In genomic region chr3:65625310-65625709, GRCh38 we compare ENCODE assay signal across 22 cellular contexts.
"Had no signal": no experiment of that assay in that cellular context is flagged by ENCODE, and none has a peak within 500 bp of the region (broad histone marks: within the 10 kb centered on the region; RNA-seq: fewer than 3 reads in every experiment).

No MANE protein-coding gene starts in this region.

- H3K9me3 ChIP-seq: pancreas, transverse colon, vagina had no signal

- H3K27ac Mint-ChIP-seq: activated naive CD4-positive, alpha-beta T cell treated with anti-CD3 and anti-CD28 coated beads, Interleukin-2, amount 10 ng/mL, durations not matched to agents 7 days and 5 days; activated T-helper 17 cell treated with anti-CD3 and anti-CD28 coated beads, Interleukin-2, amount 50 U/mL, for 72 hours; endodermal cell; immature natural killer cell; naive thymus-derived CD8-positive, alpha-beta T cell; T-cell had no signal

- H3K36me3 ChIP-seq: pancreas, transverse colon, vagina had no signal

- H3K4me3 ChIP-seq: pancreas, transverse colon, vagina had no signal

- H3K27me3 ChIP-seq: pancreas, transverse colon, vagina had no signal

- H3K27me3 Mint-ChIP-seq: activated naive CD4-positive, alpha-beta T cell treated with anti-CD3 and anti-CD28 coated beads, Interleukin-2, amount 10 ng/mL, durations not matched to agents 7 days and 5 days; activated T-helper 17 cell treated with anti-CD3 and anti-CD28 coated beads, Interleukin-2, amount 50 U/mL, for 72 hours; T-cell had no signal

- H3K9me3 Mint-ChIP-seq: activated naive CD4-positive, alpha-beta T cell treated with anti-CD3 and anti-CD28 coated beads, Interleukin-2, amount 10 ng/mL, durations not matched to agents 7 days and 5 days; endodermal cell had no signal

- ATAC-seq: activated CD4-positive, CD25-positive, alpha-beta regulatory T cell treated with anti-CD3 and anti-CD28 coated beads, Interleukin-2, amount 50 U/mL, for 24 hours; activated T-helper 17 cell treated with anti-CD3 and anti-CD28 coated beads, Interleukin-2, amount 50 U/mL, for 72 hours; left colon; naive thymus-derived CD8-positive, alpha-beta T cell; pancreas; T-cell had no signal

- H3K4me3 Mint-ChIP-seq: activated naive CD4-positive, alpha-beta T cell treated with anti-CD3 and anti-CD28 coated beads, Interleukin-2, amount 10 ng/mL, durations not matched to agents 7 days and 5 days; activated T-helper 17 cell treated with anti-CD3 and anti-CD28 coated beads, Interleukin-2, amount 50 U/mL, for 72 hours; endodermal cell; immature natural killer cell; naive thymus-derived CD8-positive, alpha-beta T cell; T-cell had no signal

- H3K27ac ChIP-seq: pancreas, transverse colon, vagina had no signal

- DNase-seq: activated naive CD4-positive, alpha-beta T cell treated with anti-CD3 and anti-CD28 coated beads, Interleukin-2, amount 10 ng/mL, durations not matched to agents 7 days and 5 days; endodermal cell; erythroblast; immature natural killer cell; left colon; mammary epithelial cell; naive thymus-derived CD8-positive, alpha-beta T cell; pancreas; retina; small intestine; stimulated activated CD4-positive, alpha-beta T cell treated with anti-CD3 and anti-CD28 coated beads, Interleukin-4, amount 100 ng/mL, for 4 hours; stimulated activated CD8-positive, alpha-beta memory T cell treated with anti-CD3 and anti-CD28 coated beads, Interleukin-4, amount 100 ng/mL, for 48 hours; stimulated activated naive CD4-positive, alpha-beta T cell treated with Interleukin-2 at 50 U/mL for 16 hours; substantia nigra; T-cell; T-helper 9 cell; transverse colon had no signal

- H3K36me3 Mint-ChIP-seq: activated naive CD4-positive, alpha-beta T cell treated with anti-CD3 and anti-CD28 coated beads, Interleukin-2, amount 10 ng/mL, durations not matched to agents 7 days and 5 days; immature natural killer cell; naive thymus-derived CD8-positive, alpha-beta T cell; T-cell had no signal

- H3K4me1 Mint-ChIP-seq: activated naive CD4-positive, alpha-beta T cell treated with anti-CD3 and anti-CD28 coated beads, Interleukin-2, amount 10 ng/mL, durations not matched to agents 7 days and 5 days; activated T-helper 17 cell treated with anti-CD3 and anti-CD28 coated beads, Interleukin-2, amount 50 U/mL, for 72 hours; endodermal cell; immature natural killer cell; naive thymus-derived CD8-positive, alpha-beta T cell; T-cell had no signal

- H3K4me1 ChIP-seq: pancreas, transverse colon, vagina had no signal

- FAIRE-seq: astrocyte, bronchial epithelial cell, pancreas, small intestine had no signal
